In genomic region chr7:6234384-6234783, GRCh38 we compare ENCODE assay signal across 1 cellular context.
TF ChIP-seq lines count a peak whose summit lies in the region.

No MANE protein-coding gene starts in this region.

TF ChIP-seq in GM12878, 131 proteins besides CTCF, POLR2A, EP300 and RAD21 (continued from another document and continues in another):
- TF ChIP-seq REST (IDR thresholded peaks at IDR 0.05; ENCODE audit: low read depth, low read length) (no peak), TBL1XR1 (IDR thresholded peaks at IDR 0.05; ENCODE audit: low read depth, low read length) (no peak), ZNF687 (IDR thresholded peaks at IDR 0.05) (no peak), PKNOX1 (IDR thresholded peaks at IDR 0.05) (no peak), KAT2A (conservative IDR thresholded peaks at IDR 0.05; ENCODE audit: control insufficient read depth, low read depth, low read length) (no peak), JUND (IDR thresholded peaks at IDR 0.05; ENCODE audit: low read depth, low read length) (no peak), EED (IDR thresholded peaks at IDR 0.05; ENCODE audit: low read depth) (no peak; the same call in 1 of the 2 replicates), YY1 (IDR thresholded peaks at IDR 0.05; ENCODE audit: low read depth, low read length) (no peak), MYC (IDR thresholded peaks at IDR 0.05; ENCODE audit: insufficient read depth, insufficient read length, insufficient replicate concordance, low read length, severe bottlenecking) (no peak), SRF (IDR thresholded peaks at IDR 0.05; ENCODE audit: low read depth in 2 of 2, low read length in 2 of 2) (0 out of 4 replicates have a peak, but pooled peaks of 1 of the 2 experiments have one; percentile 1), CHD4 (IDR thresholded peaks at IDR 0.05) (no peak), JUNB (IDR thresholded peaks at IDR 0.05) (peak; percentile 49; the same call in 1 of the 2 replicates), LARP7 (IDR thresholded peaks at IDR 0.05) (no peak), TCF3 (IDR thresholded peaks at IDR 0.05; ENCODE audit: borderline replicate concordance, insufficient read depth, low read depth, low read length) (0 out of 2 replicates have a peak, but pooled peaks have one; percentile 25), SIN3A (IDR thresholded peaks at IDR 0.05; ENCODE audit: low read depth, low read length) (no peak), CBX3 (IDR thresholded peaks at IDR 0.05; ENCODE audit: borderline replicate concordance, low read depth) (no peak), NFXL1 (IDR thresholded peaks at IDR 0.05; ENCODE audit: borderline replicate concordance) (no peak), SMARCA5 (IDR thresholded peaks at IDR 0.05) (no peak), SIX5 (IDR thresholded peaks at IDR 0.05; ENCODE audit: low read depth, low read length, severe bottlenecking) (no peak), BRCA1 (IDR thresholded peaks at IDR 0.05; ENCODE audit: low read depth, low read length) (no peak), BCL3 (IDR thresholded peaks at IDR 0.05; ENCODE audit: borderline replicate concordance, insufficient read depth, low read depth, low read length, poor library complexity, severe bottlenecking) (peak; percentile 85), ZNF384 (IDR thresholded peaks at IDR 0.05; ENCODE audit: borderline replicate concordance, low read depth, low read length) (no peak), ZNF207 (IDR thresholded peaks at IDR 0.05; ENCODE audit: borderline replicate concordance) (no peak), EZH2 (IDR thresholded peaks at IDR 0.05; ENCODE audit: borderline replicate concordance, control insufficient read depth, low read depth, low read length) (no peak), MLLT1 (IDR thresholded peaks at IDR 0.05) (no peak), RB1 (IDR thresholded peaks at IDR 0.05; ENCODE audit: borderline replicate concordance) (no peak), ZNF592 (IDR thresholded peaks at IDR 0.05) (no peak), TAF1 (IDR thresholded peaks at IDR 0.05; ENCODE audit: borderline replicate concordance, low read depth, low read length) (no peak), SP1 (IDR thresholded peaks at IDR 0.05; ENCODE audit: low read depth, low read length) (no peak), ESRRA (IDR thresholded peaks at IDR 0.05; ENCODE audit: low read length) (no peak), KDM1A (IDR thresholded peaks at IDR 0.05; ENCODE audit: borderline replicate concordance) (no peak), EGR1 (IDR thresholded peaks at IDR 0.05; ENCODE audit: borderline replicate concordance in 1 of 2, low read depth in 2 of 2, low read length in 2 of 2) (no peak), FOXK2 (IDR thresholded peaks at IDR 0.05) (no peak), SUZ12 (IDR thresholded peaks at IDR 0.05; ENCODE audit: unreplicated experiment) (no peak), E2F8 (IDR thresholded peaks at IDR 0.05; ENCODE audit: low read depth, partially characterized antibody) (no peak), ZBTB4 (CRISPR knock-in tag; IDR thresholded peaks at IDR 0.05) (no peak)
